ENCODE assay signal across 20 cellular contexts in genomic region chr1:151002006-151002405, GRCh38. TPM values are rescaled to one million over a fixed set of nuclear protein-coding genes. Genes with fewer than 3 reads are reported as not detected.
DNase-seq lines count a peak whose midpoint lies in the region; ATAC-seq, FAIRE-seq and TF ChIP-seq lines count a peak whose summit lies in the region.
"Had no signal": no experiment of that assay in that cellular context is flagged by ENCODE, and none has a peak within 500 bp of the region (broad histone marks: within the 10 kb centered on the region; RNA-seq: fewer than 3 reads in every experiment).

No MANE protein-coding gene starts in this region.

- H3K9me3 ChIP-seq in left ventricle myocardium inferior (replicated peaks) (no peaks in the 10 kb centered on the region), Loucy (ENCODE audit: insufficient read depth, low read depth, low read length) (no peaks in the 10 kb centered on the region), K562 (replicated peaks; ENCODE audit: control insufficient read depth, insufficient read depth, low read depth, low read length) (no peaks in the 10 kb centered on the region), upper lobe of left lung (no peaks in the 10 kb centered on the region), esophagus squamous epithelium (no peaks in the 10 kb centered on the region)
- H3K9me3 ChIP-seq: left lung, stomach, uterus had no signal

- DNase-seq in left ventricle myocardium inferior: no peak
- no peak for DNase-seq in left ventricle myocardium superior
- DNase-seq in K562 (ENCODE audit: extremely low read depth in 1 of 4, low spot score in 3 of 4): no peak
- DNase-seq in upper lobe of left lung: no peak
- DNase-seq in A172 (ENCODE audit: low spot score): no peak
- DNase-seq in esophagus squamous epithelium (lab: John Stamatoyannopoulos, UW): no peak
- DNase-seq: activated CD4-positive, alpha-beta T cell treated with anti-CD3 and anti-CD28 coated beads, Interleukin-2, amount 50 U/mL, for 1 hour; DMS153; effector CD4-positive, alpha-beta T cell; glutamatergic neuron; left lung; NCI-H1417; NCI-H526 treated with DMSO at 0.1 percent for 48 hours; stomach; uterus had no signal

- H2AFZ ChIP-seq in Loucy (ENCODE audit: low read length) (no peak overlapping the region), K562 (ENCODE audit: low read depth, low read length) (no peak overlapping the region)

- no peaks in the 10 kb centered on the region for H3F3A ChIP-seq in Loucy (ENCODE audit: low read depth)

- H3K9ac ChIP-seq in Loucy (ENCODE audit: low read depth, low read length, poor library complexity, severe bottlenecking) (no peak overlapping the region), K562 (ENCODE audit: insufficient read depth in 1 of 2, low read depth in 2 of 2, low read length in 2 of 2) (peak overlapping the region in 1 of 2 experiments; percentile 69; a peak in 1 of 4 replicates)

- TF ChIP-seq RAD21 in K562 (CRISPR knock-in tag; conservative IDR thresholded peaks at IDR 0.05 in 1 of 2, IDR thresholded peaks at IDR 0.05 in 1 of 2): no peak

- H3K4me1 ChIP-seq in left ventricle myocardium inferior (peaks cover 57% of the 10 kb centered on the region), Loucy (ENCODE audit: insufficient read depth, low read length, poor library complexity, severe bottlenecking) (peaks cover 37% of the 10 kb centered on the region), K562 (replicated peaks in 1 of 2; ENCODE audit: control insufficient read depth in 2 of 2, insufficient read depth in 2 of 2, low read length in 2 of 2) (peaks cover 51 to 58% of the 10 kb centered on the region in 2 experiments), upper lobe of left lung (peaks cover 32 to 52% (median 42%) of the 10 kb centered on the region in 4 donors), esophagus squamous epithelium (peaks cover 33 to 49% (median 37%) of the 10 kb centered on the region in 3 donors)

- in situ Hi-C loops in K562 (cut with MboI): no loop called here

- no TSS peak for BruUV-seq in K562 (replicated peaks; lab: Mats Ljungman, UMichigan)

- H3K79me2 ChIP-seq in Loucy (ENCODE audit: insufficient read depth, low read length) (peaks cover 8% of the 10 kb centered on the region), K562 (ENCODE audit: control insufficient read depth, insufficient read depth, low read length) (peaks cover 9% of the 10 kb centered on the region; the same call in 1 of the 3 replicates)

- TF ChIP-seq EP300 in K562 (IDR thresholded peaks at IDR 0.05; ENCODE audit: low read length) (no peak), upper lobe of left lung (IDR thresholded peaks at IDR 0.05) (no peak)

- TF ChIP-seq POLR2A in K562 (conservative IDR thresholded peaks at IDR 0.05) (no peak), upper lobe of left lung (IDR thresholded peaks at IDR 0.05) (no peak), esophagus squamous epithelium (IDR thresholded peaks at IDR 0.05) (no peak)

- 47% methylated on average over 3 of the region's 3 CpGs for WGBS in K562 (ENCODE audit: insufficient coverage, low coverage, missing lambda C conversion rate)
- 68 to 79% methylated on average over 2 to 3 of the region's 3 CpGs for WGBS in upper lobe of left lung, 2 donors
- WGBS in esophagus squamous epithelium, 2 donors: 69 to 81% methylated on average over 2 to 3 of the region's 3 CpGs

- no peaks in the 10 kb centered on the region for H3K9me1 ChIP-seq in K562 (ENCODE audit: control insufficient read depth, insufficient read depth, low read length)

- CTCF ChIA-PET in K562 (lab: Yijun Ruan, JAX; ENCODE audit: low intra/inter-chr PET ratio): no interaction called here

- POLR2A ChIA-PET in K562 (lab: Yijun Ruan, JAX): interaction anchor here (0.6 to 2.0 kb wide), 10 partner anchors 9 to 613 kb away, joined by 3 to 7 read pairs (median 4); partner anchors contain the start of gene MCL1

- H3K27ac ChIP-seq in left ventricle myocardium inferior (replicated peaks) (peak overlapping the region; percentile 68), K562 (ENCODE audit: extremely low read depth, low read depth, low read length) (peak overlapping the region; percentile 64; the same call in 1 of the 3 replicates), upper lobe of left lung (peak overlapping the region; percentile 17 to 96 (median 64)), esophagus squamous epithelium (no peak overlapping the region)

- peaks cover 57% of the 10 kb centered on the region for H3K36me3 ChIP-seq in left ventricle myocardium inferior
- no peaks in the 10 kb centered on the region for H3K36me3 ChIP-seq in Loucy (ENCODE audit: insufficient read depth, low read length)
- peaks cover 7% of the 10 kb centered on the region; the same call in 2 of the 3 replicates for H3K36me3 ChIP-seq in K562 (ENCODE audit: control insufficient read depth, insufficient read depth, low read length)
- peaks cover 15 to 52% (median 28%) of the 10 kb centered on the region in 4 donors for H3K36me3 ChIP-seq in upper lobe of left lung
- H3K36me3 ChIP-seq in esophagus squamous epithelium: peaks cover 24 to 61% (median 24%) of the 10 kb centered on the region in 3 donors
- H3K36me3 ChIP-seq: uterus had no signal

- ATAC-seq in left ventricle myocardium superior: no peak
- ATAC-seq in K562: no peak
- no peak for ATAC-seq in upper lobe of left lung (ENCODE audit: low FRiP score in 2 of 2)
- ATAC-seq: left lung, PC-3, sciatic nerve had no signal

- H4K20me1 ChIP-seq in Loucy (ENCODE audit: insufficient read depth, low read length, poor library complexity, severe bottlenecking): no peaks in the 10 kb centered on the region
- H4K20me1 ChIP-seq in K562 (replicated peaks; ENCODE audit: control insufficient read depth, insufficient read depth, low read length): no peaks in the 10 kb centered on the region

- intact Hi-C loops in left ventricle myocardium inferior (cut with micrococcal nuclease): loop anchor here (10.0 kb wide), 1 partner anchor 63 kb away; the partner anchor contains the start of gene MLLT11
- intact Hi-C loops in left ventricle myocardium superior (cut with micrococcal nuclease): no loop called here
- intact Hi-C loops in K562 (cut with micrococcal nuclease): no loop called here
- intact Hi-C loops in esophagus squamous epithelium (cut with DNase I): no loop called here

- FAIRE-seq in K562 (lab: Jason Lieb, UNC): no peak
- FAIRE-seq: GM12891 had no signal

- H3K4me2 ChIP-seq in Loucy (ENCODE audit: low read depth, low read length, poor library complexity, severe bottlenecking) (peak overlapping the region; percentile 68), K562 (ENCODE audit: insufficient read depth, low read length) (no peak overlapping the region)

- H3K9me2 ChIP-seq in Loucy (replicated peaks; ENCODE audit: low read depth, low read length): no peaks in the 10 kb centered on the region

- H3K27me3 ChIP-seq in left ventricle myocardium inferior (ENCODE audit: low read depth): no peaks in the 10 kb centered on the region
- no peaks in the 10 kb centered on the region for H3K27me3 ChIP-seq in Loucy (ENCODE audit: insufficient read depth, low read length, poor library complexity, severe bottlenecking)
- no peaks in the 10 kb centered on the region for H3K27me3 ChIP-seq in K562 (ENCODE audit: control insufficient read depth in 2 of 2, insufficient read depth in 2 of 2, low read length in 2 of 2)
- H3K27me3 ChIP-seq in upper lobe of left lung: no peaks in the 10 kb centered on the region
- no peaks in the 10 kb centered on the region for H3K27me3 ChIP-seq in esophagus squamous epithelium
- H3K27me3 ChIP-seq: left lung, stomach, uterus had no signal

- H3K4me3 ChIP-seq in left ventricle myocardium inferior: no peak overlapping the region
- no peak overlapping the region for H3K4me3 ChIP-seq in Loucy (ENCODE audit: low read length, poor library complexity, severe bottlenecking)
- H3K4me3 ChIP-seq in K562: no peak overlapping the region
- no peak overlapping the region for H3K4me3 ChIP-seq in upper lobe of left lung
- H3K4me3 ChIP-seq in esophagus squamous epithelium: no peak overlapping the region
- H3K4me3 ChIP-seq: left lung, uterus had no signal

- no peak for TF ChIP-seq CTCF in left ventricle myocardium inferior (IDR thresholded peaks at IDR 0.05; ENCODE audit: borderline replicate concordance)
- no peak for TF ChIP-seq CTCF in Loucy (conservative IDR thresholded peaks at IDR 0.05; ENCODE audit: low read length)
- TF ChIP-seq CTCF in K562 (IDR thresholded peaks at IDR 0.05 in 2 of 3, conservative IDR thresholded peaks at IDR 0.05 in 1 of 3; ENCODE audit: insufficient read depth in 2 of 3, low read depth in 1 of 3, low read length in 3 of 3): no peak
- no peak for TF ChIP-seq CTCF in upper lobe of left lung (IDR thresholded peaks at IDR 0.05)
- no peak for TF ChIP-seq CTCF in esophagus squamous epithelium (IDR thresholded peaks at IDR 0.05)

RNA-seq across cellular contexts. Expression of gene MINDY1, which starts 4.7 kb away (rescaled TPM):
- 44.3 TPM for total RNA-seq in left ventricle myocardium inferior
- 40.6 TPM for total RNA-seq in left ventricle myocardium superior
- total RNA-seq in K562 (2011; cell fraction: chromatin; rRNA removed; ENCODE audit: low replicate concordance): 16.9 and 36.3 TPM in 2 replicates
- 15.0 and 17.3 TPM in 2 replicates for total RNA-seq in K562 (2011; cell fraction: nucleolus; rRNA removed)
- 15.4 and 19.2 TPM in 2 replicates for total RNA-seq in K562 (2011; cell fraction: nucleoplasm; rRNA removed)
- 6.0 and 8.2 TPM in 2 replicates for total RNA-seq in K562 (2014; rRNA removed)
- total RNA-seq in K562 (2014; rRNA removed; fragmentation: Illumina TruSeq; extraction: Trizol): 5.6 TPM in 2 replicates
- 5.9 and 6.7 TPM in 2 replicates for total RNA-seq in K562 (2015; rRNA removed; fragmentation: Illumina TruSeq; extraction: Trizol)
- total RNA-seq in K562 (2021): 8.6 and 9.8 TPM in 2 replicates
- 4.3 and 5.4 TPM in 2 replicates for polyA plus RNA-seq in K562 (2011; rRNA removed)
- polyA plus RNA-seq in K562 (2011; cell fraction: cytosol; rRNA removed): 5.1 and 6.6 TPM in 2 replicates
- 12.9 and 19.3 TPM in 2 replicates for polyA plus RNA-seq in K562 (2011; cell fraction: nucleus; rRNA removed)
- 7.4 and 12.9 TPM in 2 replicates for polyA plus RNA-seq in K562 (2012)
- polyA plus RNA-seq in K562 (2014; fragmentation: Illumina TruSeq; extraction: Trizol): 9.1 and 11.0 TPM in 2 replicates
- 1 to 10 TPM in 1 of 2 experiments, under 1 TPM in 1; 0.49 to 1.4 TPM for polyA plus RNA-seq in K562 (2014; fragmentation: Nextera tagmentation; extraction: Ambion mirVana)
- 6.0 and 6.1 TPM in 2 replicates for polyA plus RNA-seq in K562 (2014; rRNA removed)
- polyA minus RNA-seq in K562 (2011; rRNA and poly(A)+ RNA removed): 5.2 and 7.1 TPM in 2 replicates
- polyA minus RNA-seq in K562 (2011; cell fraction: cytosol; rRNA and poly(A)+ RNA removed): 6.5 and 7.9 TPM in 2 replicates
- polyA minus RNA-seq in K562 (2011; cell fraction: nucleus; rRNA and poly(A)+ RNA removed): 4.6 and 4.8 TPM in 2 replicates
- 10 to 100 TPM; 14.5 to 34.3 (median 26.9) TPM for total RNA-seq in upper lobe of left lung
- 9.3 and 10.6 TPM in 2 replicates for total RNA-seq in A172 (2014; rRNA removed; shearing (Covaris generic))
- 10 to 100 TPM; 25.4 to 52.5 (median 37.1) TPM for total RNA-seq in esophagus squamous epithelium

RNA-seq across cellular contexts. Expression of gene PRUNE1, which starts 6.2 kb away (rescaled TPM):
- total RNA-seq in left ventricle myocardium inferior (42.8 TPM), left ventricle myocardium superior (43.6 TPM), K562 (2014; rRNA removed) (20.8 and 24.8 TPM in 2 replicates), K562 (2014; rRNA removed; fragmentation: Illumina TruSeq; extraction: Trizol) (23.1 and 25.4 TPM in 2 replicates), K562 (2015; rRNA removed; fragmentation: Illumina TruSeq; extraction: Trizol) (23.2 and 25.4 TPM in 2 replicates), K562 (2021) (26.2 and 26.6 TPM in 2 replicates), upper lobe of left lung (10 to 100 TPM; 16.3 to 28.3 (median 21.2) TPM), esophagus squamous epithelium (10 to 100 TPM in 3 of 4 donors, 1 to 10 TPM in 1; 8.9 to 21.0 (median 15.9) TPM)
- 30.9 and 35.7 TPM in 2 replicates for total RNA-seq in K562 (2011; cell fraction: chromatin; rRNA removed; ENCODE audit: low replicate concordance)
- 17.5 and 18.4 TPM in 2 replicates for total RNA-seq in K562 (2011; cell fraction: nucleolus; rRNA removed)
- 26.4 and 27.8 TPM in 2 replicates for total RNA-seq in K562 (2011; cell fraction: nucleoplasm; rRNA removed)
- polyA plus RNA-seq in K562 (2011; rRNA removed) (48.3 and 49.9 TPM in 2 replicates), K562 (2014; fragmentation: Illumina TruSeq; extraction: Trizol) (33.7 and 43.4 TPM in 2 replicates), K562 (2014; fragmentation: Nextera tagmentation; extraction: Ambion mirVana) (10 to 100 TPM; 16.7 to 27.7 TPM), K562 (2014; rRNA removed) (26.2 and 26.7 TPM in 2 replicates)
- polyA plus RNA-seq in K562 (2011; cell fraction: cytosol; rRNA removed): 44.2 and 59.4 TPM in 2 replicates
- polyA plus RNA-seq in K562 (2011; cell fraction: nucleus; rRNA removed): 25.7 and 33.3 TPM in 2 replicates
- polyA plus RNA-seq in K562 (2012): 20.7 and 32.8 TPM in 2 replicates
- polyA minus RNA-seq in K562 (2011; rRNA and poly(A)+ RNA removed): 46.5 and 49.2 TPM in 2 replicates
- polyA minus RNA-seq in K562 (2011; cell fraction: cytosol; rRNA and poly(A)+ RNA removed): 21.6 and 22.0 TPM in 2 replicates
- polyA minus RNA-seq in K562 (2011; cell fraction: nucleus; rRNA and poly(A)+ RNA removed): 7.1 and 15.2 TPM in 2 replicates
- 18.8 and 19.0 TPM in 2 replicates for total RNA-seq in A172 (2014; rRNA removed; shearing (Covaris generic))

RNA-seq across cellular contexts. Expression of gene ANXA9, which starts 19.9 kb away (rescaled TPM):
- 0.14 TPM for total RNA-seq in left ventricle myocardium inferior
- total RNA-seq in left ventricle myocardium superior: 0.27 TPM
- 1.5 and 3.7 TPM in 2 replicates for total RNA-seq in K562 (2011; cell fraction: chromatin; rRNA removed; ENCODE audit: low replicate concordance)
- 1.6 and 1.7 TPM in 2 replicates for total RNA-seq in K562 (2011; cell fraction: nucleolus; rRNA removed)
- total RNA-seq in K562 (2011; cell fraction: nucleoplasm; rRNA removed): 1.1 and 1.2 TPM in 2 replicates
- total RNA-seq in K562 (2014; rRNA removed): 0.36 and 0.49 TPM in 2 replicates
- 0.48 and 0.58 TPM in 2 replicates for total RNA-seq in K562 (2014; rRNA removed; fragmentation: Illumina TruSeq; extraction: Trizol)
- 0.87 and 1.1 TPM in 2 replicates for total RNA-seq in K562 (2015; rRNA removed; fragmentation: Illumina TruSeq; extraction: Trizol)
- total RNA-seq in K562 (2021): 0.55 and 0.96 TPM in 2 replicates
- polyA plus RNA-seq in K562 (2011; rRNA removed): 0.88 and 1.6 TPM in 2 replicates
- 1.3 and 3.2 TPM in 2 replicates for polyA plus RNA-seq in K562 (2011; cell fraction: cytosol; rRNA removed)
- polyA plus RNA-seq in K562 (2011; cell fraction: nucleus; rRNA removed): 1.7 and 2.9 TPM in 2 replicates
- 2.6 and 3.4 TPM in 2 replicates for polyA plus RNA-seq in K562 (2012)
- 0.79 and 1.1 TPM in 2 replicates for polyA plus RNA-seq in K562 (2014; fragmentation: Illumina TruSeq; extraction: Trizol)
- polyA plus RNA-seq in K562 (2014; fragmentation: Nextera tagmentation; extraction: Ambion mirVana): under 1 TPM; 0.24 to 0.57 TPM
- polyA plus RNA-seq in K562 (2014; rRNA removed): 0.56 and 1.2 TPM in 2 replicates
- 0.99 and 1.5 TPM in 2 replicates for polyA minus RNA-seq in K562 (2011; rRNA and poly(A)+ RNA removed)
- 1.2 TPM in 1 of 2 replicates, not detected in the other for polyA minus RNA-seq in K562 (2011; cell fraction: cytosol; rRNA and poly(A)+ RNA removed)
- 1.2 and 1.3 TPM in 2 replicates for polyA minus RNA-seq in K562 (2011; cell fraction: nucleus; rRNA and poly(A)+ RNA removed)
- 1 to 10 TPM in 4 of 6 donors, under 1 TPM in 1, not detected in 1; 0.67 to 5.2 (median 1.2) TPM for total RNA-seq in upper lobe of left lung
- total RNA-seq in A172 (2014; rRNA removed; shearing (Covaris generic)): 18.2 and 20.6 TPM in 2 replicates
- total RNA-seq in esophagus squamous epithelium: 1 to 10 TPM; 1.2 to 7.8 (median 4.4) TPM
- total RNA-seq: osteocyte, stomach had no signal

RNA-seq across cellular contexts. Expression of gene CERS2, which starts 27.4 kb away (rescaled TPM):
- total RNA-seq in left ventricle myocardium inferior (78.9 TPM), left ventricle myocardium superior (83.2 TPM), K562 (2014; rRNA removed) (103 and 124 TPM in 2 replicates), K562 (2014; rRNA removed; fragmentation: Illumina TruSeq; extraction: Trizol) (147 and 163 TPM in 2 replicates), K562 (2015; rRNA removed; fragmentation: Illumina TruSeq; extraction: Trizol) (127 and 129 TPM in 2 replicates), K562 (2021) (233 and 235 TPM in 2 replicates), upper lobe of left lung (100 to 1,000 TPM in 5 of 6 donors, 10 to 100 TPM in 1; 93.2 to 322 (median 204) TPM), esophagus squamous epithelium (10 to 100 TPM; 18.2 to 72.7 (median 45.4) TPM)
- 248 and 437 TPM in 2 replicates for total RNA-seq in K562 (2011; cell fraction: chromatin; rRNA removed; ENCODE audit: low replicate concordance)
- total RNA-seq in K562 (2011; cell fraction: nucleolus; rRNA removed): 367 and 410 TPM in 2 replicates
- 413 and 472 TPM in 2 replicates for total RNA-seq in K562 (2011; cell fraction: nucleoplasm; rRNA removed)
- polyA plus RNA-seq in K562 (2011; rRNA removed) (170 and 234 TPM in 2 replicates), K562 (2014; fragmentation: Illumina TruSeq; extraction: Trizol) (272 and 295 TPM in 2 replicates), K562 (2014; fragmentation: Nextera tagmentation; extraction: Ambion mirVana) (10 to 100 TPM; 23.4 to 30.0 TPM), K562 (2014; rRNA removed) (132 and 136 TPM in 2 replicates)
- 171 and 248 TPM in 2 replicates for polyA plus RNA-seq in K562 (2011; cell fraction: cytosol; rRNA removed)
- polyA plus RNA-seq in K562 (2011; cell fraction: nucleus; rRNA removed): 320 and 498 TPM in 2 replicates
- polyA plus RNA-seq in K562 (2012): 121 and 218 TPM in 2 replicates
- 208 and 219 TPM in 2 replicates for polyA minus RNA-seq in K562 (2011; rRNA and poly(A)+ RNA removed)
- 96.4 and 123 TPM in 2 replicates for polyA minus RNA-seq in K562 (2011; cell fraction: cytosol; rRNA and poly(A)+ RNA removed)
- polyA minus RNA-seq in K562 (2011; cell fraction: nucleus; rRNA and poly(A)+ RNA removed): 53.7 and 99.9 TPM in 2 replicates
- 376 and 393 TPM in 2 replicates for total RNA-seq in A172 (2014; rRNA removed; shearing (Covaris generic))

RNA-seq across cellular contexts. Expression of gene BNIPL, which starts 34.4 kb away (rescaled TPM):
- total RNA-seq in left ventricle myocardium inferior (0.47 TPM), left ventricle myocardium superior (0.32 TPM), K562 (2014; rRNA removed) (0.49 and 0.68 TPM in 2 replicates), K562 (2014; rRNA removed; fragmentation: Illumina TruSeq; extraction: Trizol) (0.55 and 0.67 TPM in 2 replicates), K562 (2015; rRNA removed; fragmentation: Illumina TruSeq; extraction: Trizol) (0.54 and 0.90 TPM in 2 replicates), K562 (2021) (0.47 and 0.84 TPM in 2 replicates), upper lobe of left lung (100 to 1,000 TPM in 1 of 6 donors, 10 to 100 TPM in 2, 1 to 10 TPM in 3; 2.3 to 213 (median 11.7) TPM), esophagus squamous epithelium (100 to 1,000 TPM in 1 of 4 donors, 10 to 100 TPM in 3; 52.7 to 168 (median 96.1) TPM)
- total RNA-seq in K562 (2011; cell fraction: chromatin; rRNA removed; ENCODE audit: low replicate concordance): 9.9 and 10.6 TPM in 2 replicates
- total RNA-seq in K562 (2011; cell fraction: nucleolus; rRNA removed): 5.3 TPM in 2 replicates
- 6.0 and 10.8 TPM in 2 replicates for total RNA-seq in K562 (2011; cell fraction: nucleoplasm; rRNA removed)
- polyA plus RNA-seq in K562 (2011; rRNA removed) (1.3 and 2.5 TPM in 2 replicates), K562 (2014; fragmentation: Illumina TruSeq; extraction: Trizol) (0.53 and 0.98 TPM in 2 replicates), K562 (2014; fragmentation: Nextera tagmentation; extraction: Ambion mirVana) (under 1 TPM; 0.08 to 0.31 TPM), K562 (2014; rRNA removed) (0.73 and 1.4 TPM in 2 replicates)
- polyA plus RNA-seq in K562 (2011; cell fraction: cytosol; rRNA removed): 0.37 and 2.3 TPM in 2 replicates
- 5.6 and 8.6 TPM in 2 replicates for polyA plus RNA-seq in K562 (2011; cell fraction: nucleus; rRNA removed)
- 0.44 and 1.3 TPM in 2 replicates for polyA plus RNA-seq in K562 (2012)
- polyA minus RNA-seq in K562 (2011; rRNA and poly(A)+ RNA removed): 1.2 and 1.5 TPM in 2 replicates
- not detected in 2 replicates for polyA minus RNA-seq in K562 (2011; cell fraction: cytosol; rRNA and poly(A)+ RNA removed)
- polyA minus RNA-seq in K562 (2011; cell fraction: nucleus; rRNA and poly(A)+ RNA removed): 0.54 and 1.6 TPM in 2 replicates
- total RNA-seq in A172 (2014; rRNA removed; shearing (Covaris generic)): 0.38 and 0.86 TPM in 2 replicates

Comparison
In these comparisons a context has a peak if more than half of its experiments do, and no peak if none do; other contexts are left out.
1. H3K27ac ChIP-seq: peak in left ventricle myocardium inferior (single experiment), K562 (single experiment) and upper lobe of left lung (4 of 4); none in esophagus squamous epithelium (0 of 4).